In genomic region chr1:209105769-209106168, GRCh38 we compare ENCODE assay signal across 18 cellular contexts.
DNase-seq lines count a peak whose midpoint lies in the region; ATAC-seq, FAIRE-seq and TF ChIP-seq lines count a peak whose summit lies in the region.
"Had no signal": no experiment of that assay in that cellular context is flagged by ENCODE, and none has a peak within 500 bp of the region (broad histone marks: within the 10 kb centered on the region; RNA-seq: fewer than 3 reads in every experiment).

No MANE protein-coding gene starts in this region.

- POLR2A ChIA-PET in GM12878 (lab: Charles Lee) = interaction anchor here (0.5 kb wide), 1 partner anchor 213 kb away, joined by 4 read pairs; no protein-coding TSS in a partner anchor

- 41% methylated on average over 3 of the region's 3 CpGs for WGBS in GM12878 (ENCODE audit: insufficient coverage, insufficient replicate concordance, low lambda C conversion rate, missing lambda C conversion rate)
- WGBS in right cardiac atrium = 58% methylated on average over 3 of the region's 3 CpGs

- no peak for FAIRE-seq in GM12878 (lab: Jason Lieb, UNC)

- peaks cover 4% of the 10 kb centered on the region for H3K9me3 Mint-ChIP-seq in nephron
- H3K9me3 Mint-ChIP-seq: activated T-helper 2 cell treated with anti-CD3 and anti-CD28 coated beads, Interferon-gamma antibody, Interleukin-2, Interleukin-4, amounts not matched to agents 10 μg/mL and 5 μg/mL and 100 μg/mL, durations not matched to agents 14 hours and 24 hours and 36 hours; IgD-negative memory B cell; memory B cell had no signal

- no peaks in the 10 kb centered on the region for H3K36me3 Mint-ChIP-seq in nephron (ENCODE audit: low read depth)
- H3K36me3 Mint-ChIP-seq: IgD-negative memory B cell, memory B cell had no signal

- peaks cover 4% of the 10 kb centered on the region for H3K27me3 Mint-ChIP-seq in nephron (ENCODE audit: low read depth)
- H3K27me3 Mint-ChIP-seq: memory B cell had no signal

- H3K27ac ChIP-seq in GM12878 (ENCODE audit: control insufficient read depth, insufficient read depth) = peak overlapping the region; percentile 12; the same call in 1 of the 2 replicates
- H3K27ac ChIP-seq in right cardiac atrium (ENCODE audit: low read length) = no peak overlapping the region
- H3K27ac ChIP-seq: BLaER1 treated with 17β-estradiol and CSF1 and Interleukin-3, amounts not matched to agents 10 nM and 100 nM; upper lobe of right lung had no signal

- DNase-seq in EH (ENCODE audit: low read depth) (peak; percentile 39), NCI-H146 (lab: John Stamatoyannopoulos, UW) (peak; percentile 45), GM12878 (ENCODE audit: low read depth, low spot score) (no peak), activated gamma-delta T cell treated with Interleukin-2 at 50 U/mL for 16 hours (no peak), right cardiac atrium (no peak)
- DNase-seq in activated CD4-positive, alpha-beta T cell treated with anti-CD3 and anti-CD28 coated beads for 4 hours = no peak
- DNase-seq: activated CD4-positive, alpha-beta T cell treated with anti-CD3 and anti-CD28 coated beads, Interleukin-2, amount 50 U/mL, for 48 hours; activated CD4-positive, CD25-positive, alpha-beta regulatory T cell; NCI-H1436; upper lobe of right lung had no signal

- TF ChIP-seq CTCF in GM12878 (IDR thresholded peaks at IDR 0.05 in 2 of 3, conservative IDR thresholded peaks at IDR 0.05 in 1 of 3; ENCODE audit: control insufficient read depth in 2 of 3, extremely low read depth in 1 of 3, insufficient read depth in 1 of 3, low read depth in 3 of 3, low read length in 3 of 3) (no peak), nephron (IDR thresholded peaks at IDR 0.05; ENCODE audit: unreplicated experiment in 3 of 3) (no peak)

- no TSS peak for BruUV-seq in GM12878 (replicated peaks; lab: Mats Ljungman, UMichigan)

- peaks cover 55% of the 10 kb centered on the region for H3K4me1 Mint-ChIP-seq in nephron
- H3K4me1 Mint-ChIP-seq: IgD-negative memory B cell, memory B cell had no signal

- H2AFZ ChIP-seq in GM12878 (ENCODE audit: control insufficient read depth, low read depth, low read length) = no peak overlapping the region

- in situ Hi-C loops in GM12878 (cut with MboI) = no loop called here

- H3K79me2 ChIP-seq in GM12878 (ENCODE audit: control insufficient read depth, insufficient read depth, low read length) = no peaks in the 10 kb centered on the region

- H3K4me3 ChIP-seq in GM12878 (no peak overlapping the region), right cardiac atrium (ENCODE audit: low read length) (no peak overlapping the region)
- H3K4me3 ChIP-seq: BLaER1 treated with 17β-estradiol and CSF1 and Interleukin-3, amounts not matched to agents 10 nM and 100 nM; smooth muscle cell; upper lobe of right lung had no signal

- SMC1A ChIA-PET in GM12878 (lab: Charles Lee; ENCODE audit: uncharacterized antibody, unreplicated experiment) = interaction anchor here (1.1 to 1.3 kb wide), 2 partner anchors 14 to 28 kb away, joined by 3 to 4 read pairs; no protein-coding TSS in a partner anchor

- intact Hi-C loops in GM12878 (cut with micrococcal nuclease; ENCODE audit: unreplicated experiment) = no loop called here
- intact Hi-C loops in right cardiac atrium (cut with DNase I) = no loop called here

- no peak for TF ChIP-seq RAD21 in GM12878 (IDR thresholded peaks at IDR 0.05; ENCODE audit: insufficient read depth, low read depth, low read length)

- no peak for TF ChIP-seq POLR2A in GM12878 (IDR thresholded peaks at IDR 0.05; ENCODE audit: low read depth, low read length)

- peak overlapping the region; percentile 67 to 88 (median 73) for H3K27ac Mint-ChIP-seq in nephron
- H3K27ac Mint-ChIP-seq: activated T-helper 2 cell treated with anti-CD3 and anti-CD28 coated beads, Interferon-gamma antibody, Interleukin-2, Interleukin-4, amounts not matched to agents 10 μg/mL and 5 μg/mL and 100 μg/mL, durations not matched to agents 14 hours and 24 hours and 36 hours; IgD-negative memory B cell; memory B cell had no signal

- H3K4me2 ChIP-seq in GM12878 (ENCODE audit: control insufficient read depth, insufficient read depth) = no peak overlapping the region
- H3K4me2 ChIP-seq: BLaER1 treated with 17β-estradiol and CSF1 and Interleukin-3, amounts not matched to agents 10 nM and 100 nM; smooth muscle cell had no signal

- H3K9me3 ChIP-seq in GM12878 (replicated peaks; ENCODE audit: control insufficient read depth, insufficient read depth, low read length) (peaks cover 14% of the 10 kb centered on the region; the same call in 2 of the 3 replicates), right cardiac atrium (ENCODE audit: control insufficient read depth, low read length) (no peaks in the 10 kb centered on the region)
- H3K9me3 ChIP-seq: BLaER1 treated with 17β-estradiol and CSF1 and Interleukin-3, amounts not matched to agents 10 nM and 100 nM; upper lobe of right lung had no signal

- H3K36me3 ChIP-seq in GM12878 (ENCODE audit: control insufficient read depth in 2 of 2, insufficient read depth in 2 of 2, low read length in 1 of 2) = no peaks in the 10 kb centered on the region
- H3K36me3 ChIP-seq: BLaER1 treated with 17β-estradiol and CSF1 and Interleukin-3, amounts not matched to agents 10 nM and 100 nM; upper lobe of right lung had no signal

- RAD21 ChIA-PET in GM12878 (lab: Charles Lee; ENCODE audit: unreplicated experiment) = no interaction called here

- H3K4me3 Mint-ChIP-seq in nephron = peak overlapping the region in 1 of 3 experiments; percentile 6
- H3K4me3 Mint-ChIP-seq: IgD-negative memory B cell, memory B cell had no signal

- ATAC-seq in GM12878 (no peak), GM19467 (IDR thresholded peaks at IDR 0.05; ENCODE audit: unreplicated experiment) (no peak), right cardiac atrium (no peak)
- ATAC-seq: HCT116, upper lobe of right lung had no signal

- no peak for TF ChIP-seq EP300 in GM12878 (IDR thresholded peaks at IDR 0.05; ENCODE audit: borderline replicate concordance in 1 of 2, control insufficient read depth in 1 of 2, low read depth in 2 of 2, low read length in 2 of 2)

- no peaks in the 10 kb centered on the region for H3K27me3 ChIP-seq in GM12878 (replicated peaks in 1 of 2; ENCODE audit: control insufficient read depth in 2 of 2, insufficient read depth in 2 of 2, low read length in 1 of 2)
- H3K27me3 ChIP-seq in right cardiac atrium (ENCODE audit: control insufficient read depth, insufficient read depth) = no peaks in the 10 kb centered on the region
- H3K27me3 ChIP-seq: BLaER1 treated with 17β-estradiol and CSF1 and Interleukin-3, amounts not matched to agents 10 nM and 100 nM; upper lobe of right lung had no signal

- CTCF ChIA-PET in GM12878 (lab: Yijun Ruan, JAX) = interaction anchor here (1.2 kb wide), 1 partner anchor 97 kb away, joined by 6 read pairs; no protein-coding TSS in a partner anchor

- no peaks in the 10 kb centered on the region for H4K20me1 ChIP-seq in GM12878 (ENCODE audit: control insufficient read depth, insufficient read depth)
- H4K20me1 ChIP-seq: BLaER1 treated with 17β-estradiol and CSF1 and Interleukin-3, amounts not matched to agents 10 nM and 100 nM had no signal

- no peak overlapping the region for H3K9ac ChIP-seq in GM12878 (ENCODE audit: control insufficient read depth, insufficient read depth, low read length)
- H3K9ac ChIP-seq: BLaER1 treated with 17β-estradiol and CSF1 and Interleukin-3, amounts not matched to agents 10 nM and 100 nM had no signal

- H3K4me1 ChIP-seq in GM12878 (ENCODE audit: control insufficient read depth, insufficient read depth, low read length) (peaks cover 58% of the 10 kb centered on the region), right cardiac atrium (ENCODE audit: control insufficient read depth, insufficient read depth, low read length) (no peaks in the 10 kb centered on the region)
- H3K4me1 ChIP-seq: upper lobe of right lung had no signal

TF ChIP-seq in GM12878, 131 proteins besides CTCF, POLR2A, EP300 and RAD21:
- TF ChIP-seq PAX8 (IDR thresholded peaks at IDR 0.05) (no peak), SRF (IDR thresholded peaks at IDR 0.05; ENCODE audit: low read depth in 2 of 2, low read length in 2 of 2) (0 out of 4 replicates have a peak, but pooled peaks of 1 of the 2 experiments have one; percentile 36), RCOR1 (conservative IDR thresholded peaks at IDR 0.05; ENCODE audit: low read depth, low read length) (no peak), SUPT20H (IDR thresholded peaks at IDR 0.05; ENCODE audit: borderline replicate concordance, control insufficient read depth, low read depth, low read length) (no peak)
- TF ChIP-seq, protein P1, sequence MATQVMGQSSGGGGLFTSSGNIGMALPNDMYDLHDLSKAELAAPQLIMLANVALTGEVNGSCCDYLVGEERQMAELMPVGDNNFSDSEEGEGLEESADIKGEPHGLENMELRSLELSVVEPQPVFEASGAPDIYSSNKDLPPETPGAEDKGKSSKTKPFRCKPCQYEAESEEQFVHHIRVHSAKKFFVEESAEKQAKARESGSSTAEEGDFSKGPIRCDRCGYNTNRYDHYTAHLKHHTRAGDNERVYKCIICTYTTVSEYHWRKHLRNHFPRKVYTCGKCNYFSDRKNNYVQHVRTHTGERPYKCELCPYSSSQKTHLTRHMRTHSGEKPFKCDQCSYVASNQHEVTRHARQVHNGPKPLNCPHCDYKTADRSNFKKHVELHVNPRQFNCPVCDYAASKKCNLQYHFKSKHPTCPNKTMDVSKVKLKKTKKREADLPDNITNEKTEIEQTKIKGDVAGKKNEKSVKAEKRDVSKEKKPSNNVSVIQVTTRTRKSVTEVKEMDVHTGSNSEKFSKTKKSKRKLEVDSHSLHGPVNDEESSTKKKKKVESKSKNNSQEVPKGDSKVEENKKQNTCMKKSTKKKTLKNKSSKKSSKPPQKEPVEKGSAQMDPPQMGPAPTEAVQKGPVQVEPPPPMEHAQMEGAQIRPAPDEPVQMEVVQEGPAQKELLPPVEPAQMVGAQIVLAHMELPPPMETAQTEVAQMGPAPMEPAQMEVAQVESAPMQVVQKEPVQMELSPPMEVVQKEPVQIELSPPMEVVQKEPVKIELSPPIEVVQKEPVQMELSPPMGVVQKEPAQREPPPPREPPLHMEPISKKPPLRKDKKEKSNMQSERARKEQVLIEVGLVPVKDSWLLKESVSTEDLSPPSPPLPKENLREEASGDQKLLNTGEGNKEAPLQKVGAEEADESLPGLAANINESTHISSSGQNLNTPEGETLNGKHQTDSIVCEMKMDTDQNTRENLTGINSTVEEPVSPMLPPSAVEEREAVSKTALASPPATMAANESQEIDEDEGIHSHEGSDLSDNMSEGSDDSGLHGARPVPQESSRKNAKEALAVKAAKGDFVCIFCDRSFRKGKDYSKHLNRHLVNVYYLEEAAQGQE (IDR thresholded peaks at IDR 0.05; ENCODE audit: low read depth, low read length) = no peak

Comparison
In these comparisons a context has a peak if more than half of its experiments do, and no peak if none do; other contexts are left out.
1. DNase-seq: peak in EH (single experiment) and NCI-H146 (single experiment); none in GM12878 (single experiment), activated CD4-positive, alpha-beta T cell treated with anti-CD3 and anti-CD28 coated beads for 4 hours (0 of 2), activated gamma-delta T cell treated with Interleukin-2 at 50 U/mL for 16 hours (single experiment) and right cardiac atrium (0 of 3).